In genomic region chr2:63888053-63888452, GRCh38 we compare ENCODE assay signal across 10 cellular contexts. TPM values are rescaled to one million over a fixed set of nuclear protein-coding genes. Genes with fewer than 3 reads are reported as not detected.
DNase-seq lines count a peak whose midpoint lies in the region; ATAC-seq and TF ChIP-seq lines count a peak whose summit lies in the region.
"Had no signal": no experiment of that assay in that cellular context is flagged by ENCODE, and none has a peak within 500 bp of the region (broad histone marks: within the 10 kb centered on the region; RNA-seq: fewer than 3 reads in every experiment).

No MANE protein-coding gene starts in this region.

- 100% methylated on average over 2 of the region's 2 CpGs for WGBS in smooth muscle cell (ENCODE audit: low lambda C conversion rate)

- peak overlapping the region; percentile 79 for H3K27ac Mint-ChIP-seq in activated naive CD8-positive, alpha-beta T cell
- no peak overlapping the region for H3K27ac Mint-ChIP-seq in activated naive CD8-positive, alpha-beta T cell treated with anti-CD3 and anti-CD28 coated beads for 36 hours
- peak overlapping the region; percentile 68 for H3K27ac Mint-ChIP-seq in WTC11
- peak overlapping the region; percentile 60 for H3K27ac Mint-ChIP-seq in glutamatergic neuron (ENCODE audit: unreplicated experiment)

- POLR2A ChIA-PET in WTC11 (lab: Charles Lee), result no interaction called here
- POLR2A ChIA-PET in HEK293T (lab: Yijun Ruan, JAX), result no interaction called here

- H3K9me3 Mint-ChIP-seq in activated naive CD8-positive, alpha-beta T cell (ENCODE audit: low read depth), result no peaks in the 10 kb centered on the region
- no peaks in the 10 kb centered on the region for H3K9me3 Mint-ChIP-seq in activated naive CD8-positive, alpha-beta T cell treated with anti-CD3 and anti-CD28 coated beads for 36 hours
- H3K9me3 Mint-ChIP-seq in WTC11 (no peaks in the 10 kb centered on the region), glutamatergic neuron (ENCODE audit: unreplicated experiment) (peaks cover 6% of the 10 kb centered on the region)
- H3K9me3 Mint-ChIP-seq: CD4-positive, alpha-beta T cell had no signal

- peaks cover 10% of the 10 kb centered on the region for H3K4me1 Mint-ChIP-seq in activated naive CD8-positive, alpha-beta T cell (ENCODE audit: low read depth)
- peaks cover 7% of the 10 kb centered on the region for H3K4me1 Mint-ChIP-seq in activated naive CD8-positive, alpha-beta T cell treated with anti-CD3 and anti-CD28 coated beads for 36 hours
- H3K4me1 Mint-ChIP-seq in WTC11, result peaks cover 24% of the 10 kb centered on the region
- no peaks in the 10 kb centered on the region for H3K4me1 Mint-ChIP-seq in glutamatergic neuron (ENCODE audit: low read depth, unreplicated experiment)

- ATAC-seq in WTC11 (no peak), GM19467 (IDR thresholded peaks at IDR 0.05; ENCODE audit: unreplicated experiment) (no peak)

- H3K4me1 ChIP-seq in smooth muscle cell (ENCODE audit: low read depth), result no peaks in the 10 kb centered on the region
- H3K4me1 ChIP-seq: HAP-1 had no signal

- H3K9ac ChIP-seq in smooth muscle cell (ENCODE audit: low read depth), result no peak overlapping the region

- peaks cover 54% of the 10 kb centered on the region for H3F3A ChIP-seq in smooth muscle cell (ENCODE audit: low read depth)

- no peaks in the 10 kb centered on the region for H3K79me2 ChIP-seq in smooth muscle cell (ENCODE audit: low read depth)

- no peak overlapping the region for H2AFZ ChIP-seq in smooth muscle cell (ENCODE audit: low read depth)

- H3K27me3 Mint-ChIP-seq in activated naive CD8-positive, alpha-beta T cell, result no peaks in the 10 kb centered on the region
- H3K27me3 Mint-ChIP-seq in activated naive CD8-positive, alpha-beta T cell treated with anti-CD3 and anti-CD28 coated beads for 36 hours, result no peaks in the 10 kb centered on the region
- H3K27me3 Mint-ChIP-seq in WTC11 (ENCODE audit: low read depth) (no peaks in the 10 kb centered on the region), glutamatergic neuron (ENCODE audit: unreplicated experiment) (no peaks in the 10 kb centered on the region)
- H3K27me3 Mint-ChIP-seq: CD4-positive, alpha-beta T cell had no signal

- peaks cover 16% of the 10 kb centered on the region for H3K36me3 Mint-ChIP-seq in activated naive CD8-positive, alpha-beta T cell
- peaks cover 21% of the 10 kb centered on the region for H3K36me3 Mint-ChIP-seq in activated naive CD8-positive, alpha-beta T cell treated with anti-CD3 and anti-CD28 coated beads for 36 hours
- H3K36me3 Mint-ChIP-seq in WTC11 (peaks cover 82% of the 10 kb centered on the region), glutamatergic neuron (ENCODE audit: unreplicated experiment) (no peaks in the 10 kb centered on the region)

- no peak for DNase-seq in activated naive CD8-positive, alpha-beta T cell treated with anti-CD3 and anti-CD28 coated beads for 36 hours
- DNase-seq in WTC11 (ENCODE audit: low spot score) (no peak), glutamatergic neuron (no peak), smooth muscle cell (lab: John Stamatoyannopoulos, UW; ENCODE audit: unreplicated experiment) (no peak), WERI-Rb-1 (no peak), HEK293T (ENCODE audit: extremely low spot score) (no peak)

- H3K4me3 Mint-ChIP-seq in activated naive CD8-positive, alpha-beta T cell, result no peak overlapping the region
- H3K4me3 Mint-ChIP-seq in activated naive CD8-positive, alpha-beta T cell treated with anti-CD3 and anti-CD28 coated beads for 36 hours, result no peak overlapping the region
- H3K4me3 Mint-ChIP-seq in WTC11, result no peak overlapping the region
- H3K4me3 Mint-ChIP-seq in glutamatergic neuron (ENCODE audit: unreplicated experiment), result no peak overlapping the region
- H3K4me3 Mint-ChIP-seq: CD4-positive, alpha-beta T cell had no signal

- no peaks in the 10 kb centered on the region for H3K9me3 ChIP-seq in smooth muscle cell (replicated peaks; ENCODE audit: low read depth)
- H3K9me3 ChIP-seq in WERI-Rb-1 (ENCODE audit: severe bottlenecking), result no peaks in the 10 kb centered on the region
- H3K9me3 ChIP-seq: HAP-1 had no signal

- CTCF ChIA-PET in WTC11 (lab: Charles Lee), result no interaction called here
- CTCF ChIA-PET in HEK293T (lab: Yijun Ruan, JAX), result no interaction called here

- H3K27ac ChIP-seq in smooth muscle cell (ENCODE audit: low read depth) (peak overlapping the region; percentile 14), WERI-Rb-1 (no peak overlapping the region)

- no peak for TF ChIP-seq CTCF in WTC11 (IDR thresholded peaks at IDR 0.05)
- TF ChIP-seq CTCF in glutamatergic neuron (IDR thresholded peaks at IDR 0.05; ENCODE audit: partially characterized antibody, unreplicated experiment), result no peak
- TF ChIP-seq CTCF in smooth muscle cell (IDR thresholded peaks at IDR 0.05; ENCODE audit: borderline replicate concordance, insufficient read depth, poor library complexity, severe bottlenecking), result no peak
- TF ChIP-seq CTCF in WERI-Rb-1 (IDR thresholded peaks at IDR 0.05; ENCODE audit: low read depth, low read length), result no peak

- H3K4me3 ChIP-seq in smooth muscle cell (no peak overlapping the region), WERI-Rb-1 (ENCODE audit: low read depth, low read length) (no peak overlapping the region)
- H3K4me3 ChIP-seq: HAP-1 had no signal

- H3K36me3 ChIP-seq in smooth muscle cell (ENCODE audit: low read depth), result peaks cover 45% of the 10 kb centered on the region
- H3K36me3 ChIP-seq in WERI-Rb-1, result peaks cover 71% of the 10 kb centered on the region

- no peak overlapping the region for H3K4me2 ChIP-seq in smooth muscle cell

- H3K27me3 ChIP-seq in smooth muscle cell (ENCODE audit: low read depth), result no peaks in the 10 kb centered on the region
- H3K27me3 ChIP-seq in WERI-Rb-1 (ENCODE audit: insufficient read depth, low read depth, severe bottlenecking), result no peaks in the 10 kb centered on the region

- peaks cover 19% of the 10 kb centered on the region for H4K20me1 ChIP-seq in smooth muscle cell (ENCODE audit: low read depth)

TF ChIP-seq in WTC11, 78 proteins besides CTCF, POLR2A, EP300 and RAD21 (continues in another document):
- TF ChIP-seq IRF1 (CRISPR knock-in tag; IDR thresholded peaks at IDR 0.05), result no peak
- no peak for TF ChIP-seq FOXP4 (CRISPR knock-in tag; IDR thresholded peaks at IDR 0.05)
- no peak for TF ChIP-seq TEAD1 (CRISPR knock-in tag; IDR thresholded peaks at IDR 0.05)

TF ChIP-seq in HEK293T, 16 proteins besides CTCF, POLR2A, EP300 and RAD21:
- TF ChIP-seq SUZ12 (IDR thresholded peaks at IDR 0.05), result no peak
- no peak for TF ChIP-seq L3MBTL2 (conservative IDR thresholded peaks at IDR 0.05)
TF ChIP-seq in HEK293T: peak in this region for 0.

RNA-seq across cellular contexts. Expression of gene UGP2, which starts 46.4 kb away (rescaled TPM):
- 10 to 100 TPM; 70.0 to 71.5 TPM for total RNA-seq in activated naive CD8-positive, alpha-beta T cell treated with anti-CD3 and anti-CD28 coated beads for 36 hours
- 543 to 626 TPM (median 606 TPM) in 3 replicates for total RNA-seq in WTC11 (2021)
- total RNA-seq in glutamatergic neuron (ENCODE audit: unreplicated experiment), result 68.6 TPM
- total RNA-seq in smooth muscle cell, result 211 and 238 TPM in 2 replicates
- 156 and 171 TPM in 2 replicates for polyA plus RNA-seq in smooth muscle cell
